23 cellular contexts compared by ENCODE assay signal in genomic region chr12:66030217-66030781, GRCh38.
DNase-seq lines count a peak whose midpoint lies in the region; ATAC-seq, FAIRE-seq and TF ChIP-seq lines count a peak whose summit lies in the region.
"Had no signal": no experiment of that assay in that cellular context is flagged by ENCODE, and none has a peak within 500 bp of the region (broad histone marks: within the 10 kb centered on the region; RNA-seq: fewer than 3 reads in every experiment).

No MANE protein-coding gene starts in this region.

- in situ Hi-C loops in K562 (cut with MboI), result no loop called here

- RAD21 ChIA-PET in HCT116 (lab: Charles Lee; ENCODE audit: low non-redundant PET in 1 of 2, low total read pairs in 2 of 2, uncharacterized antibody in 2 of 2, unreplicated experiment in 2 of 2), result no interaction called here

- TF ChIP-seq POLR2A in GM12892 (IDR thresholded peaks at IDR 0.05; ENCODE audit: low read depth, low read length), result no peak
- TF ChIP-seq POLR2A in HCT116 (IDR thresholded peaks at IDR 0.05; ENCODE audit: borderline replicate concordance, extremely low read depth, insufficient read depth, insufficient read length), result no peak
- no peak for TF ChIP-seq POLR2A in K562 (conservative IDR thresholded peaks at IDR 0.05)
- TF ChIP-seq POLR2A in adrenal gland (IDR thresholded peaks at IDR 0.05), result no peak

- H3K4me1 Mint-ChIP-seq in nephron, result peaks cover 31% of the 10 kb centered on the region
- H3K4me1 Mint-ChIP-seq: CD8-positive, alpha-beta memory T cell had no signal

- CTCF ChIA-PET in HCT116 (lab: Charles Lee) (no interaction called here), K562 (lab: Yijun Ruan, JAX; ENCODE audit: low intra/inter-chr PET ratio) (no interaction called here)

- H3K9ac ChIP-seq in HCT116 (ENCODE audit: low read length), result no peak overlapping the region
- H3K9ac ChIP-seq in K562 (ENCODE audit: insufficient read depth in 1 of 2, low read depth in 2 of 2, low read length in 2 of 2), result no peak overlapping the region
- H3K9ac ChIP-seq: BLaER1 treated with 17β-estradiol and CSF1 and Interleukin-3, amounts not matched to agents 10 nM and 100 nM had no signal

- peak overlapping the region in 2 of 3 experiments; percentile 16 to 19 for H3K27ac Mint-ChIP-seq in nephron
- H3K27ac Mint-ChIP-seq: CD14-positive monocyte; CD4-positive, alpha-beta T cell had no signal

- 0% methylated on average over 2 of the region's 2 CpGs for WGBS in K562 (ENCODE audit: insufficient coverage, low coverage, missing lambda C conversion rate)
- 37 to 84% (median 44%) methylated on average over 2 of the region's 2 CpGs for WGBS in adrenal gland, 4 donors

- H3K36me3 ChIP-seq in HCT116 (ENCODE audit: control insufficient read depth in 1 of 2, insufficient read depth in 2 of 2, low read length in 2 of 2) (no peaks in the 10 kb centered on the region), K562 (ENCODE audit: control insufficient read depth, insufficient read depth, low read length) (no peaks in the 10 kb centered on the region), left lung (no peaks in the 10 kb centered on the region), adrenal gland (replicated peaks in 1 of 2) (no peaks in the 10 kb centered on the region)
- H3K36me3 ChIP-seq: BE2C; BLaER1 treated with 17β-estradiol and CSF1 and Interleukin-3, amounts not matched to agents 10 nM and 100 nM; HAP-1 had no signal

- H3K4me2 ChIP-seq in HCT116 (ENCODE audit: low read length), result no peak overlapping the region
- no peak overlapping the region for H3K4me2 ChIP-seq in K562 (ENCODE audit: insufficient read depth, low read length)

- H3K79me2 ChIP-seq in HCT116 (ENCODE audit: insufficient read depth, low read length) (no peaks in the 10 kb centered on the region), K562 (ENCODE audit: control insufficient read depth, insufficient read depth, low read length) (no peaks in the 10 kb centered on the region)

- no peak for TF ChIP-seq CTCF in HCT116 (IDR thresholded peaks at IDR 0.05 in 2 of 3, conservative IDR thresholded peaks at IDR 0.05 in 1 of 3; ENCODE audit: borderline replicate concordance in 1 of 3, insufficient read depth in 1 of 3, low read depth in 2 of 3, low read length in 2 of 3)
- TF ChIP-seq CTCF in K562 (IDR thresholded peaks at IDR 0.05 in 2 of 3, conservative IDR thresholded peaks at IDR 0.05 in 1 of 3; ENCODE audit: insufficient read depth in 2 of 3, low read depth in 1 of 3, low read length in 3 of 3), result no peak
- TF ChIP-seq CTCF in nephron (IDR thresholded peaks at IDR 0.05; ENCODE audit: unreplicated experiment in 3 of 3), result no peak
- no peak for TF ChIP-seq CTCF in left lung (IDR thresholded peaks at IDR 0.05)
- no peak for TF ChIP-seq CTCF in adrenal gland (IDR thresholded peaks at IDR 0.05)

- no peak for TF ChIP-seq EP300 in K562 (IDR thresholded peaks at IDR 0.05; ENCODE audit: low read length)

- no peaks in the 10 kb centered on the region for H3K27me3 Mint-ChIP-seq in nephron (ENCODE audit: low read depth)

- H2AFZ ChIP-seq in HCT116 (ENCODE audit: low read depth, low read length, poor library complexity, severe bottlenecking), result peak overlapping the region; percentile 73
- H2AFZ ChIP-seq in K562 (ENCODE audit: low read depth, low read length), result no peak overlapping the region

- peaks cover under 1 to 18% of the 10 kb centered on the region in 2 experiments; a peak in 3 of 4 replicates for H3K4me1 ChIP-seq in HCT116 (ENCODE audit: control insufficient read depth in 1 of 2, insufficient read depth in 2 of 2, low read length in 2 of 2)
- H3K4me1 ChIP-seq in K562 (replicated peaks in 1 of 2; ENCODE audit: control insufficient read depth in 2 of 2, insufficient read depth in 2 of 2, low read length in 2 of 2), result no peaks in the 10 kb centered on the region
- H3K4me1 ChIP-seq in left lung, result no peaks in the 10 kb centered on the region
- no peaks in the 10 kb centered on the region for H3K4me1 ChIP-seq in adrenal gland (replicated peaks in 1 of 2)
- H3K4me1 ChIP-seq: BE2C, HAP-1 had no signal

- H3K4me3 ChIP-seq in HCT116 (replicated peaks in 1 of 2; ENCODE audit: low read depth in 1 of 2, low read length in 2 of 2) (no peak overlapping the region), K562 (no peak overlapping the region), left lung (no peak overlapping the region), adrenal gland (no peak overlapping the region)
- H3K4me3 ChIP-seq: BLaER1 treated with 17β-estradiol and CSF1 and Interleukin-3, amounts not matched to agents 10 nM and 100 nM; GM12878; HAP-1 had no signal

- TF ChIP-seq RAD21 in HCT116 (IDR thresholded peaks at IDR 0.05; ENCODE audit: low read depth), result no peak
- no peak for TF ChIP-seq RAD21 in K562 (CRISPR knock-in tag; conservative IDR thresholded peaks at IDR 0.05 in 1 of 2, IDR thresholded peaks at IDR 0.05 in 1 of 2)

- POLR2A ChIA-PET in HCT116 (lab: Charles Lee) (no interaction called here), K562 (lab: Yijun Ruan, JAX) (no interaction called here)

- no peaks in the 10 kb centered on the region for H3K9me3 Mint-ChIP-seq in nephron
- H3K9me3 Mint-ChIP-seq: CD14-positive monocyte; CD4-positive, alpha-beta T cell had no signal

- H4K20me1 ChIP-seq in HCT116 (ENCODE audit: insufficient read depth) (no peaks in the 10 kb centered on the region), K562 (replicated peaks; ENCODE audit: control insufficient read depth, insufficient read depth, low read length) (no peaks in the 10 kb centered on the region)
- H4K20me1 ChIP-seq: BLaER1 treated with 17β-estradiol and CSF1 and Interleukin-3, amounts not matched to agents 10 nM and 100 nM had no signal

- H3K27me3 ChIP-seq in HCT116 (ENCODE audit: insufficient read depth, low read length) (no peaks in the 10 kb centered on the region), K562 (ENCODE audit: control insufficient read depth in 2 of 2, insufficient read depth in 2 of 2, low read length in 2 of 2) (no peaks in the 10 kb centered on the region), left lung (no peaks in the 10 kb centered on the region), adrenal gland (no peaks in the 10 kb centered on the region)
- H3K27me3 ChIP-seq: BE2C; BLaER1 treated with 17β-estradiol and CSF1 and Interleukin-3, amounts not matched to agents 10 nM and 100 nM had no signal

- BruUV-seq in HCT116 (replicated peaks; lab: Mats Ljungman, UMichigan) (no TSS peak), K562 (replicated peaks; lab: Mats Ljungman, UMichigan) (no TSS peak)

- FAIRE-seq in GM12892 (lab: Jason Lieb, UNC) (peak; percentile 53), K562 (lab: Jason Lieb, UNC) (no peak)
- FAIRE-seq: D721Med, GM12878, GM18507, H54 had no signal

- no peak overlapping the region for H3K4me3 Mint-ChIP-seq in nephron
- H3K4me3 Mint-ChIP-seq: CD14-positive monocyte; CD4-positive, alpha-beta T cell; CD8-positive, alpha-beta memory T cell had no signal

- DNase-seq in GM12892 (ENCODE audit: insufficient read length), result no peak
- DNase-seq in HCT116 (ENCODE audit: low read depth, low spot score), result no peak
- no peak for DNase-seq in K562 (ENCODE audit: extremely low read depth in 1 of 4, low spot score in 3 of 4)
- DNase-seq in left lung, result no peak
- DNase-seq in adrenal gland, result no peak
- DNase-seq in activated T-cell treated with anti-CD3 and anti-CD28 coated beads for 4 hours, result no peak
- DNase-seq: AML-193; BE2C; CD4-positive, alpha-beta T cell; CD8-positive, alpha-beta memory T cell; DMS 273 treated with DMSO at 0.1 percent for 48 hours; DMS79; EL; GDM1; GOT3 had no signal

- ATAC-seq in HCT116, result no peak
- no peak for ATAC-seq in K562
- no peak for ATAC-seq in left lung

- no peak overlapping the region for H3K27ac ChIP-seq in HCT116 (ENCODE audit: low read depth, low read length)
- no peak overlapping the region for H3K27ac ChIP-seq in K562 (ENCODE audit: extremely low read depth, low read depth, low read length)
- no peak overlapping the region for H3K27ac ChIP-seq in left lung
- no peak overlapping the region for H3K27ac ChIP-seq in adrenal gland
- H3K27ac ChIP-seq: BLaER1 treated with 17β-estradiol and CSF1 and Interleukin-3, amounts not matched to agents 10 nM and 100 nM had no signal

- intact Hi-C loops in HCT116 (cut with micrococcal nuclease) (loop anchor here (10.0 kb wide), 1 partner anchor 475 kb away; no protein-coding TSS in a partner anchor), K562 (cut with micrococcal nuclease) (no loop called here), left lung (cut with DNase I) (no loop called here), adrenal gland (cut with DNase I) (no loop called here)

- H3K9me2 ChIP-seq in HCT116 (ENCODE audit: insufficient read depth), result no peaks in the 10 kb centered on the region

- no peaks in the 10 kb centered on the region for H3K9me1 ChIP-seq in K562 (ENCODE audit: control insufficient read depth, insufficient read depth, low read length)

- H3K9me3 ChIP-seq in HCT116 (ENCODE audit: control insufficient read depth in 1 of 2, insufficient read depth in 1 of 2, low read depth in 1 of 2, low read length in 2 of 2) (no peaks in the 10 kb centered on the region), K562 (replicated peaks; ENCODE audit: control insufficient read depth, insufficient read depth, low read depth, low read length) (no peaks in the 10 kb centered on the region), left lung (no peaks in the 10 kb centered on the region), adrenal gland (replicated peaks in 1 of 3) (no peaks in the 10 kb centered on the region)
- H3K9me3 ChIP-seq: BE2C; BLaER1 treated with 17β-estradiol and CSF1 and Interleukin-3, amounts not matched to agents 10 nM and 100 nM; HAP-1 had no signal

- H3K36me3 Mint-ChIP-seq in nephron (ENCODE audit: low read depth), result no peaks in the 10 kb centered on the region
- H3K36me3 Mint-ChIP-seq: CD14-positive monocyte; CD8-positive, alpha-beta memory T cell had no signal

TF ChIP-seq in HCT116, 20 proteins besides CTCF, POLR2A, EP300 and RAD21:
- TF ChIP-seq JUND (IDR thresholded peaks at IDR 0.05) (no peak), TCF7L2 (IDR thresholded peaks at IDR 0.05; ENCODE audit: borderline replicate concordance, extremely low read depth, insufficient read depth, insufficient read length) (no peak)

TF ChIP-seq in K562, 482 proteins besides CTCF, POLR2A, EP300 and RAD21:
- peak; percentile 79 for TF ChIP-seq C11orf30 (IDR thresholded peaks at IDR 0.05; ENCODE audit: low read depth)
- peak; percentile 81 for TF ChIP-seq ZNF316 (IDR thresholded peaks at IDR 0.05)
- TF ChIP-seq U2AF2 (optimal IDR thresholded peaks at IDR 0.05; ENCODE audit: low read depth, low read length), result no peak
- peak; percentile 41; the same call in 1 of the 2 replicates for TF ChIP-seq MAFK (IDR thresholded peaks at IDR 0.05; ENCODE audit: low read length)
- no peak for TF ChIP-seq KAT8 (IDR thresholded peaks at IDR 0.05; ENCODE audit: low read depth)
- no peak for TF ChIP-seq IFI16 (CRISPR knock-in tag; IDR thresholded peaks at IDR 0.05)
- TF ChIP-seq MAFG (tag; conservative IDR thresholded peaks at IDR 0.05), result peak; percentile 66
- TF ChIP-seq PCBP2 (IDR thresholded peaks at IDR 0.05; ENCODE audit: low read depth, low read length, poor library complexity, severe bottlenecking), result peak; percentile 84
- TF ChIP-seq RBFOX2 (IDR thresholded peaks at IDR 0.05; ENCODE audit: low read depth, low read length), result no peak
- no peak for TF ChIP-seq SRF (CRISPR knock-in tag; IDR thresholded peaks at IDR 0.05)
